In the genomic region with DNA sequence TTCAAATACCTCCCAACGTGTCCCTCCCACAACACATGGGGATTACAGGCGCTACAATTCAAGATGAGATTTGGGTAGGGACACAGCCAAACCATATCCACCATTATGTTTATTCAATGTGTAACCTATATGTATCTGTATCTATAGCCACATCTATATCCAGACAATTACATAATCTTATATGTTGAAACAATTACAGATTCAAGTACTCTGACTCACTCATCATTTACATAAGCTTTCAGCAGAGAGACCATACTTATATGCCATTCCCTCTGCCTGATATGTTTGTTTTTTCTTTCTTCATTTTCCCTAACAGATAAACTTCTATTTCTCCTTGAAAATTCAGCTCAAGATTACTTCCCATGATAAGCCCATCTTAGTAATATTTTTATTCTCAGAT, we compare ENCODE assay signal across 21 cellular contexts.
DNase-seq lines count a peak whose midpoint lies in the region; ATAC-seq, FAIRE-seq and TF ChIP-seq lines count a peak whose summit lies in the region.
"Had no signal": no experiment of that assay in that cellular context is flagged by ENCODE, and none has a peak within 500 bp of the region (broad histone marks: within the 10 kb centered on the region; RNA-seq: fewer than 3 reads in every experiment).

No MANE protein-coding gene starts in this region.

- ATAC-seq in HG03139 (IDR thresholded peaks at IDR 0.05; ENCODE audit: unreplicated experiment), result no peak
- ATAC-seq: GM23338, K562 had no signal

- H3K36me3 Mint-ChIP-seq in activated CD4-positive, alpha-beta memory T cell treated with anti-CD3 and anti-CD28 coated beads, Interleukin-2, amount 10 ng/mL, durations not matched to agents 7 days and 5 days (ENCODE audit: low read depth), result no peaks in the 10 kb centered on the region

- no TSS peak for BruUV-seq in A673 (replicated peaks; lab: Mats Ljungman, UMichigan)

- H3K4me3 Mint-ChIP-seq in activated CD4-positive, alpha-beta memory T cell treated with anti-CD3 and anti-CD28 coated beads, Interleukin-2, amount 10 ng/mL, durations not matched to agents 7 days and 5 days, result no peak overlapping the region
- H3K4me3 Mint-ChIP-seq: CD4-positive, alpha-beta T cell; GM23338 had no signal

- H3K4me1 ChIP-seq in A673 (ENCODE audit: insufficient read depth, low read length, poor library complexity, severe bottlenecking) (no peaks in the 10 kb centered on the region), mesenchymal stem cell (ENCODE audit: control insufficient read depth, insufficient read depth, low read depth, low read length) (no peaks in the 10 kb centered on the region)
- H3K4me1 ChIP-seq: Caco-2 had no signal

- H3K79me1 ChIP-seq in mesenchymal stem cell (replicated peaks; ENCODE audit: low read length, poor library complexity, severe bottlenecking), result no peaks in the 10 kb centered on the region

- H3K27ac Mint-ChIP-seq in activated CD4-positive, alpha-beta memory T cell treated with anti-CD3 and anti-CD28 coated beads, Interleukin-2, amount 10 ng/mL, durations not matched to agents 7 days and 5 days, result no peak overlapping the region
- H3K27ac Mint-ChIP-seq: CD4-positive, alpha-beta T cell; GM23338 had no signal

- no peak overlapping the region for H3K14ac ChIP-seq in mesenchymal stem cell (ENCODE audit: low read length in 2 of 2)

- CTCF ChIA-PET in A673 (lab: Charles Lee), result no interaction called here
- CTCF ChIA-PET in activated CD4-positive, alpha-beta memory T cell treated with anti-CD3 and anti-CD28 coated beads, Interleukin-2, amount 10 ng/mL, durations not matched to agents 7 days and 5 days (lab: Charles Lee), result no interaction called here

- no peaks in the 10 kb centered on the region for H3K27me3 Mint-ChIP-seq in activated CD4-positive, alpha-beta memory T cell treated with anti-CD3 and anti-CD28 coated beads, Interleukin-2, amount 10 ng/mL, durations not matched to agents 7 days and 5 days
- H3K27me3 Mint-ChIP-seq: CD4-positive, alpha-beta T cell had no signal

- H3K9me3 ChIP-seq in A673 (ENCODE audit: low read depth, low read length, poor library complexity, severe bottlenecking), result no peaks in the 10 kb centered on the region
- peaks cover 7% of the 10 kb centered on the region for H3K9me3 ChIP-seq in mesenchymal stem cell (ENCODE audit: control insufficient read depth, low read length)
- H3K9me3 ChIP-seq: Caco-2 had no signal

- H2BK12ac ChIP-seq in mesenchymal stem cell (ENCODE audit: low read length in 2 of 2), result no peak overlapping the region

- no peak overlapping the region for H3K23ac ChIP-seq in mesenchymal stem cell (ENCODE audit: low read length in 2 of 2)

- no peak overlapping the region for H3K4ac ChIP-seq in mesenchymal stem cell (ENCODE audit: low read depth in 1 of 2, low read length in 2 of 2)

- DNase-seq in A673 (ENCODE audit: low spot score), result peak; percentile 8
- DNase-seq in ELR (ENCODE audit: low read depth), result peak; percentile 20
- DNase-seq in bronchial epithelial cell (ENCODE audit: low read depth), result peak; percentile 78
- peak; percentile 8 for DNase-seq in mesenchymal stem cell
- no peak for DNase-seq in activated CD4-positive, alpha-beta memory T cell treated with anti-CD3 and anti-CD28 coated beads, Interleukin-2, amount 10 ng/mL, durations not matched to agents 7 days and 5 days
- DNase-seq: AML-193; Caco-2; CD4-positive, alpha-beta T cell; DMS153; DND-41; EL; HCEC 1CT; IMR-90 had no signal

- 75% methylated on average over 1 of the region's 2 CpGs for WGBS in mesenchymal stem cell

- H3K18ac ChIP-seq in mesenchymal stem cell (ENCODE audit: low read depth in 1 of 2, low read length in 2 of 2), result no peak overlapping the region

- TF ChIP-seq CTCF in A673 (conservative IDR thresholded peaks at IDR 0.05; ENCODE audit: low read depth, low read length), result no peak
- no peak for TF ChIP-seq CTCF in bronchial epithelial cell (IDR thresholded peaks at IDR 0.05; ENCODE audit: insufficient read depth, low read length, severe bottlenecking)

- H3K9ac ChIP-seq in mesenchymal stem cell (ENCODE audit: low read length), result no peak overlapping the region

- H3K36me3 ChIP-seq in A673 (ENCODE audit: insufficient read depth, low read length, poor library complexity, severe bottlenecking) (no peaks in the 10 kb centered on the region), bronchial epithelial cell (ENCODE audit: control insufficient read depth, insufficient read depth, low read length) (no peaks in the 10 kb centered on the region), mesenchymal stem cell (ENCODE audit: control insufficient read depth in 1 of 2, insufficient read depth in 2 of 2, low read depth in 1 of 2, low read length in 2 of 2) (peaks cover 0 to 11% of the 10 kb centered on the region in 2 experiments)

- H4K91ac ChIP-seq in mesenchymal stem cell (ENCODE audit: low read length), result no peak overlapping the region

- H3K27me3 ChIP-seq in A673 (replicated peaks; ENCODE audit: insufficient read depth, low read depth, low read length, poor library complexity), result no peaks in the 10 kb centered on the region
- no peaks in the 10 kb centered on the region for H3K27me3 ChIP-seq in bronchial epithelial cell (ENCODE audit: control insufficient read depth, insufficient read depth, low read length)
- H3K27me3 ChIP-seq in mesenchymal stem cell (ENCODE audit: control insufficient read depth in 1 of 2, insufficient read depth in 1 of 2, low read length in 2 of 2), result no peaks in the 10 kb centered on the region

- no peak overlapping the region for H3K4me2 ChIP-seq in mesenchymal stem cell (ENCODE audit: low read length, poor library complexity, severe bottlenecking)
- H3K4me2 ChIP-seq: GM23338 had no signal

- intact Hi-C loops in A673 (cut with micrococcal nuclease; ENCODE audit: unreplicated experiment), result no loop called here

- H4K8ac ChIP-seq in mesenchymal stem cell (ENCODE audit: low read length), result no peak overlapping the region

- no peaks in the 10 kb centered on the region for H3K4me1 Mint-ChIP-seq in activated CD4-positive, alpha-beta memory T cell treated with anti-CD3 and anti-CD28 coated beads, Interleukin-2, amount 10 ng/mL, durations not matched to agents 7 days and 5 days
- H3K4me1 Mint-ChIP-seq: GM23338 had no signal

- no peak overlapping the region for H2AFZ ChIP-seq in mesenchymal stem cell (ENCODE audit: low read depth, low read length)
- H2AFZ ChIP-seq: GM23338 had no signal

- no peak overlapping the region for H2AK5ac ChIP-seq in mesenchymal stem cell (ENCODE audit: low read length, severe bottlenecking)

- H2BK120ac ChIP-seq in mesenchymal stem cell (ENCODE audit: low read depth, low read length), result no peak overlapping the region

- no peak overlapping the region for H3K27ac ChIP-seq in A673 (ENCODE audit: low read depth, low read length, poor library complexity, severe bottlenecking)
- H3K27ac ChIP-seq in mesenchymal stem cell (ENCODE audit: low read length, poor library complexity, severe bottlenecking), result no peak overlapping the region
- H3K27ac ChIP-seq: C4-2B had no signal

- H3K9me3 Mint-ChIP-seq in activated CD4-positive, alpha-beta memory T cell treated with anti-CD3 and anti-CD28 coated beads, Interleukin-2, amount 10 ng/mL, durations not matched to agents 7 days and 5 days, result no peaks in the 10 kb centered on the region
- H3K9me3 Mint-ChIP-seq: CD4-positive, alpha-beta T cell had no signal

- POLR2A ChIA-PET in A673 (lab: Charles Lee; ENCODE audit: low non-redundant PET), result no interaction called here
- POLR2A ChIA-PET in activated CD4-positive, alpha-beta memory T cell treated with anti-CD3 and anti-CD28 coated beads, Interleukin-2, amount 10 ng/mL, durations not matched to agents 7 days and 5 days (lab: Charles Lee), result no interaction called here

- H2BK15ac ChIP-seq in mesenchymal stem cell (ENCODE audit: low read depth, poor library complexity, severe bottlenecking), result no peak overlapping the region

- H2BK5ac ChIP-seq in mesenchymal stem cell (ENCODE audit: low read depth, low read length, poor library complexity, severe bottlenecking), result no peak overlapping the region

- H3K4me3 ChIP-seq in A673 (ENCODE audit: low read depth, low read length, poor library complexity, severe bottlenecking), result no peak overlapping the region
- no peak overlapping the region for H3K4me3 ChIP-seq in bronchial epithelial cell (ENCODE audit: low read depth, low read length)
- no peak overlapping the region for H3K4me3 ChIP-seq in mesenchymal stem cell (ENCODE audit: insufficient read depth in 1 of 2, low read depth in 1 of 2, low read length in 2 of 2)
- H3K4me3 ChIP-seq: GM23338, K562 had no signal

- FAIRE-seq in bronchial epithelial cell (lab: Jason Lieb, UNC), result no peak
- FAIRE-seq: G401.6, GM12891, H54, HTR-8/SVneo, K562 had no signal
